In genomic region chr7:70183278-70183677, GRCh38 we compare ENCODE assay signal across 27 cellular contexts.
DNase-seq lines count a peak whose midpoint lies in the region; ATAC-seq and TF ChIP-seq lines count a peak whose summit lies in the region.
"Had no signal": no experiment of that assay in that cellular context is flagged by ENCODE, and none has a peak within 500 bp of the region (broad histone marks: within the 10 kb centered on the region; RNA-seq: fewer than 3 reads in every experiment).

No MANE protein-coding gene starts in this region.

- ATAC-seq in foreskin keratinocyte (no peak), HG02938 (IDR thresholded peaks at IDR 0.05; ENCODE audit: unreplicated experiment) (no peak)
- ATAC-seq: A549; activated naive CD8-positive, alpha-beta T cell treated with anti-CD3 and anti-CD28 coated beads, Interleukin-2, amount 50 U/mL, for 24 hours; left lobe of liver; natural killer cell; sciatic nerve; T-helper 17 cell; upper lobe of right lung had no signal

- TF ChIP-seq CTCF in Peyer's patch (IDR thresholded peaks at IDR 0.05) (no peak), sigmoid colon (IDR thresholded peaks at IDR 0.05) (no peak), foreskin keratinocyte (conservative IDR thresholded peaks at IDR 0.05) (no peak)

- TF ChIP-seq POLR2A in Peyer's patch (IDR thresholded peaks at IDR 0.05): no peak
- no peak for TF ChIP-seq POLR2A in sigmoid colon (IDR thresholded peaks at IDR 0.05)

- H3K4me3 ChIP-seq in Peyer's patch: no peak overlapping the region
- H3K4me3 ChIP-seq in sigmoid colon: no peak overlapping the region
- H3K4me3 ChIP-seq: A549, upper lobe of right lung had no signal

- H3K36me3 ChIP-seq in Peyer's patch (no peaks in the 10 kb centered on the region), sigmoid colon (no peaks in the 10 kb centered on the region)
- H3K36me3 ChIP-seq: BE2C, brain microvascular endothelial cell, upper lobe of right lung, WERI-Rb-1 had no signal

- H3K27me3 ChIP-seq in Peyer's patch (no peaks in the 10 kb centered on the region), sigmoid colon (no peaks in the 10 kb centered on the region), foreskin keratinocyte (no peaks in the 10 kb centered on the region)
- H3K27me3 ChIP-seq: BE2C, brain microvascular endothelial cell, upper lobe of right lung had no signal

- 21 to 70% methylated on average over 6 of the region's 6 CpGs for WGBS in sigmoid colon, 2 donors

- no peak overlapping the region for H3K27ac ChIP-seq in Peyer's patch
- no peak overlapping the region for H3K27ac ChIP-seq in sigmoid colon
- no peak overlapping the region for H3K27ac ChIP-seq in foreskin keratinocyte
- H3K27ac ChIP-seq: A549, brain microvascular endothelial cell, parathyroid adenoma, upper lobe of right lung, WERI-Rb-1 had no signal

- H3K9me3 ChIP-seq in Peyer's patch (no peaks in the 10 kb centered on the region), sigmoid colon (no peaks in the 10 kb centered on the region)
- H3K9me3 ChIP-seq: A549, BE2C, upper lobe of right lung had no signal

- H3K4me1 ChIP-seq in Peyer's patch (no peaks in the 10 kb centered on the region), sigmoid colon (peaks cover 0 to 7% (median 0%) of the 10 kb centered on the region in 4 donors), foreskin keratinocyte (no peaks in the 10 kb centered on the region)
- H3K4me1 ChIP-seq: BE2C, parathyroid adenoma, upper lobe of right lung had no signal

- intact Hi-C loops in sigmoid colon (cut with DNase I): no loop called here

- no peak for TF ChIP-seq EP300 in sigmoid colon (IDR thresholded peaks at IDR 0.05)

- peak; percentile 88 for DNase-seq in A172 (ENCODE audit: low spot score)
- peak; percentile 47 for DNase-seq in NCI-H1105 treated with DMSO at 0.1 percent for 48 hours (lab: John Stamatoyannopoulos, UW)
- peak in 2 of 3 donors; percentile 49 to 55 for DNase-seq in Peyer's patch
- DNase-seq in iPS-NIHi7 (ENCODE audit: extremely low spot score): peak; percentile 35
- no peak for DNase-seq in NCI-H345 treated with DMSO at 0.1 percent for 48 hours (lab: John Stamatoyannopoulos, UW; ENCODE audit: unreplicated experiment)
- no peak for DNase-seq in sigmoid colon
- no peak for DNase-seq in foreskin keratinocyte
- DNase-seq: activated CD4-positive, alpha-beta memory T cell treated with anti-CD3 and anti-CD28 coated beads, Interleukin-2, amount 10 ng/mL, durations not matched to agents 7 days and 5 days; activated gamma-delta T cell; activated naive CD8-positive, alpha-beta T cell treated with anti-CD3 and anti-CD28 coated beads, Interleukin-2, amount 50 U/mL, for 24 hours; BE2C; brain microvascular endothelial cell; cortex of kidney; IMR-90; natural killer cell; NCI-H1694; NCI-H345; NK-92 treated with Interleukin-12 subunit alpha and Interleukin-12 subunit beta, amount 100 ng/mL, for 24 hours; stimulated activated CD8-positive, alpha-beta memory T cell treated with anti-CD3 and anti-CD28 coated beads, Interleukin-4, amount 100 ng/mL, for 48 hours; T-helper 17 cell; upper lobe of right lung; WERI-Rb-1 had no signal

Comparison
In these comparisons a context has a peak if more than half of its experiments do, and no peak if none do; other contexts are left out.
1. DNase-seq: peak in A172 (single experiment), NCI-H1105 treated with DMSO at 0.1 percent for 48 hours (single experiment), Peyer's patch (2 of 3) and iPS-NIHi7 (single experiment); none in NCI-H345 treated with DMSO at 0.1 percent for 48 hours (single experiment), sigmoid colon (single experiment) and foreskin keratinocyte (0 of 2).